In the genomic region with DNA sequence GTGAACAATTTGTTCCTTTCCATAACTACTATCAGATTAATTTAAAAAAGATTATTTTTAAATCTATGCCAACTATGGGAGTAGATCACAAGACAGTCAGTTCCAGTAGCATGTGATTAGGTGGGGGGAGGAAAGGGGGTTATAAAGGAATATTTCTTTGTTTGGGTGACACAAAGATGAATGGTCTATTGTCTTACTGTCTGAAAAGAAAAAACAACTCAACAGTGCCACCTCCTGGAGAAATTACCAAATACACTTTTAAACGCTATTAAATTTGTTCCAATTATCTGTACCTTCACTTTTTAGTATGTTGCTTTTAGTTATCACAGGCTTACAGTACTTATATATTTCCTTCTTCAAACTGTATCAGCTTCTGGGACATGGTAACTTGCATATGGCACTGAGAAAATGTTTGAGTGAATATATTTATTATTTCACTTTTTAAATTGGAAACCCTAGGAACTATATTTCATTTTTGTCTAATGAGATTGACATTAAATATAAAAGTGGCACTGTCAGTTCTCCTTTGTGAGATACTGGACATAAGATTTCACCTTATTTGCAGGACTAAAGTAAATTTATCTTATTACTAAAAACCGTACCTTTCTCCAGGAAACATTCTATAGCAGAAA, we compare ENCODE assay signal across 8 cellular contexts. TPM values are rescaled to one million over a fixed set of nuclear protein-coding genes. Genes with fewer than 3 reads are reported as not detected.
A peak's percentile ranks its signal among the peaks of the same experiment; 100 is the strongest.
DNase-seq lines count a peak whose midpoint lies in the region; ATAC-seq and TF ChIP-seq lines count a peak whose summit lies in the region.

No MANE protein-coding gene starts in this region.

- TF ChIP-seq CTCF in HL-60 (IDR thresholded peaks at IDR 0.05; ENCODE audit: insufficient read depth, low read length), result no peak
- peak; percentile 33 to 80 (median 76) for TF ChIP-seq CTCF in body of pancreas (IDR thresholded peaks at IDR 0.05)

- H3K27me3 ChIP-seq in HL-60 (ENCODE audit: insufficient read depth, poor library complexity, severe bottlenecking) (peaks cover 22% of the 10 kb centered on the region), body of pancreas (no peaks in the 10 kb centered on the region)

- H3K27ac ChIP-seq in HL-60 (replicated peaks) (no peak overlapping the region), body of pancreas (peak overlapping the region in 1 of 4 donors; percentile 75), temporal lobe (ENCODE audit: low read depth, low read length) (peak overlapping the region; percentile 96)

- H3K4me3 ChIP-seq in HL-60 (replicated peaks; ENCODE audit: insufficient read depth, low read length), result no peak overlapping the region
- H3K4me3 ChIP-seq in body of pancreas, result no peak overlapping the region

- peak; percentile 27 for DNase-seq in D341Med (ENCODE audit: low spot score)
- peak; percentile 21 to 26 for DNase-seq in HL-60 (ENCODE audit: low read depth in 1 of 2, low spot score in 1 of 2)
- peak; percentile 79 for DNase-seq in NCI-H748 (lab: John Stamatoyannopoulos, UW; ENCODE audit: unreplicated experiment)
- DNase-seq in body of pancreas, result no peak
- DNase-seq in inferior parietal cortex (ENCODE audit: extremely low spot score), result peak; percentile 98
- no peak for DNase-seq in GM19238 (ENCODE audit: insufficient read length, low spot score)
- no peak for DNase-seq in ureter (ENCODE audit: low spot score)

- TF ChIP-seq POLR2A in body of pancreas (IDR thresholded peaks at IDR 0.05), result no peak

- peaks cover 0 to 6% of the 10 kb centered on the region in 2 donors for H3K36me3 ChIP-seq in body of pancreas (replicated peaks in 1 of 2; ENCODE audit: insufficient read depth in 1 of 2, low read depth in 2 of 2)

- peak; percentile 20 for ATAC-seq in body of pancreas

- 21 to 24% methylated on average over 2 of the region's 2 CpGs for WGBS in body of pancreas, 2 donors

- H3K4me1 ChIP-seq in body of pancreas, result peaks cover 30% of the 10 kb centered on the region

- intact Hi-C loops in body of pancreas (cut with DNase I), result no loop called here

- H3K9me3 ChIP-seq in body of pancreas, result no peaks in the 10 kb centered on the region

RNA-seq across cellular contexts. Expression of gene SORT1, which starts 1.7 kb away (rescaled TPM):
- total RNA-seq in body of pancreas, result 10 to 100 TPM; 23.6 to 24.7 TPM
- total RNA-seq in temporal lobe, result 46.7 TPM
- 63.8 TPM for total RNA-seq in ureter

RNA-seq across cellular contexts. Expression of gene PSMA5, which starts 26.8 kb away (rescaled TPM):
- total RNA-seq in body of pancreas (1 to 10 TPM; 8.6 to 8.9 TPM), temporal lobe (21.1 TPM), ureter (78.1 TPM)

Comparison
In these comparisons a context has a peak if more than half of its experiments do, and no peak if none do; other contexts are left out.
1. DNase-seq: peak in D341Med (single experiment), HL-60 (2 of 2), NCI-H748 (single experiment) and inferior parietal cortex (single experiment); none in body of pancreas (0 of 4), GM19238 (single experiment) and ureter (single experiment).